In genomic region chr2:208384637-208385036, GRCh38 we compare ENCODE assay signal across 9 cellular contexts. TPM values are rescaled to one million over a fixed set of nuclear protein-coding genes. Genes with fewer than 3 reads are reported as not detected.
"Had no signal": no experiment of that assay in that cellular context is flagged by ENCODE, and none has a peak within 500 bp of the region (broad histone marks: within the 10 kb centered on the region; RNA-seq: fewer than 3 reads in every experiment).

No MANE protein-coding gene starts in this region.

- H2AFZ ChIP-seq: GM23338 had no signal

- DNase-seq: H9, HCEC 1CT, KBM-7 had no signal

- H3K27ac ChIP-seq: HL-60, KMS-11 had no signal

- H3K9ac ChIP-seq: KMS-11 had no signal

- H3K4me3 ChIP-seq: GM23338 had no signal

- ATAC-seq: GM23338, HepG2 had no signal

- FAIRE-seq: H54, HepG2 had no signal

- H3K4me2 ChIP-seq: GM23338, KMS-11 had no signal

RNA-seq across cellular contexts. Expression of gene PTH2R, which starts 22.0 kb away (rescaled TPM):
- total RNA-seq: HT1080 had no signal
- polyA plus RNA-seq: HepG2 had no signal
